21 cellular contexts compared by ENCODE assay signal in the genomic region with DNA sequence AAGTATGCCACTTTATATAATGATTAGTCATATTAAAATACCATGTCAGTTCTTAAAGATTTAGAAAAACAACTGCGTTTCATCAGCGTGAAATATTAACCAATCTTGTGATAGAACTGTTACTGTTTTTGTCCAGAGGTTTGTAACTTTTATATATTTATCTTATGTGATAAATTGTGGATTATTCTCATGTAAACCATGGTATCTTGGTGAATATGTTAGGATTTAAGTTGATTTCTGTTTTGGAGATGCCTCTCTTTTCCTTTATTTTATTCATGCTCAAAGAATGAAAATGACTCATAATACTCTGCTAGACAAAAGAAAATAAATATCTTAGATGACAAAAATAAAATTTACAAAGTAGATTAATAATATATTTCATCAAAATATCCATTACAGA.
"Had no signal": no experiment of that assay in that cellular context is flagged by ENCODE, and none has a peak within 500 bp of the region (broad histone marks: within the 10 kb centered on the region; RNA-seq: fewer than 3 reads in every experiment).

No MANE protein-coding gene starts in this region.

- H3K27ac ChIP-seq: cardiac muscle cell, coronary artery, psoas muscle, right lobe of liver, suprapubic skin, VCaP had no signal

- H3K27me3 ChIP-seq: cardiac muscle cell, right lobe of liver, suprapubic skin had no signal

- H3K36me3 ChIP-seq: cardiac muscle cell, right lobe of liver, suprapubic skin had no signal

- DNase-seq: activated CD4-positive, alpha-beta memory T cell treated with anti-CD3 and anti-CD28 coated beads for 36 hours; activated gamma-delta T cell treated with Interleukin-2 at 50 U/mL for 16 hours; activated naive CD8-positive, alpha-beta T cell treated with anti-CD3 and anti-CD28 coated beads for 36 hours; activated T-cell treated with anti-CD3 and anti-CD28 coated beads, Interleukin-2, amount 50 U/mL, for 48 hours; aorta; effector CD4-positive, alpha-beta T cell; glutamatergic neuron; immature natural killer cell; left colon; natural killer cell; nucleus accumbens; psoas muscle; right lobe of liver; stimulated activated CD4-positive, alpha-beta T cell treated with anti-CD3 and anti-CD28 coated beads, Interleukin-2, amount 100 ng/mL, for 48 hours; stimulated activated naive CD4-positive, alpha-beta T cell treated with Interleukin-2 at 50 U/mL for 16 hours; T-cell; T1000 had no signal

- H3K4me3 ChIP-seq: cardiac muscle cell, coronary artery, psoas muscle, right lobe of liver, suprapubic skin had no signal

- H3K4me1 ChIP-seq: psoas muscle, right lobe of liver, suprapubic skin had no signal

- H3K9me3 ChIP-seq: psoas muscle, right lobe of liver, suprapubic skin had no signal
